Comparison of ENCODE assay signal across 9 cellular contexts in genomic region chr19:677201-677600, GRCh38. TPM values are rescaled to one million over a fixed set of nuclear protein-coding genes. Genes with fewer than 3 reads are reported as not detected.
DNase-seq lines count a peak whose midpoint lies in the region; ATAC-seq and TF ChIP-seq lines count a peak whose summit lies in the region.
"Had no signal": no experiment of that assay in that cellular context is flagged by ENCODE, and none has a peak within 500 bp of the region (broad histone marks: within the 10 kb centered on the region; RNA-seq: fewer than 3 reads in every experiment).

No MANE protein-coding gene starts in this region.

- peak; percentile 92 for DNase-seq in GM03348 (ENCODE audit: low spot score)
- peak; percentile 85 for DNase-seq in retinal pigment epithelial cell (ENCODE audit: low read depth)
- DNase-seq in stimulated activated CD4-positive, alpha-beta T cell treated with anti-CD3 and anti-CD28 coated beads, Interleukin-1b, Interleukin-23, amount 100 ng/mL, for 48 hours = no peak
- DNase-seq in T-helper 17 cell = no peak

- H3K27me3 Mint-ChIP-seq in T-helper 17 cell = peaks cover 17% of the 10 kb centered on the region
- H3K27me3 Mint-ChIP-seq in stimulated activated memory B cell treated with anti-CD40 and anti-IgM and Interleukin-4, amounts not matched to agents 10 μg/mL and 1 μg/mL and 100 μg/mL, for 72 hours = peaks cover 26% of the 10 kb centered on the region

- H3K27ac Mint-ChIP-seq in T-helper 17 cell = no peak overlapping the region
- H3K27ac Mint-ChIP-seq in stimulated activated memory B cell treated with anti-CD40 and anti-IgM and Interleukin-4, amounts not matched to agents 10 μg/mL and 1 μg/mL and 100 μg/mL, for 72 hours = no peak overlapping the region

- H3K9me3 ChIP-seq in gastroesophageal sphincter = no peaks in the 10 kb centered on the region
- no peaks in the 10 kb centered on the region for H3K9me3 ChIP-seq in T-helper 17 cell (ENCODE audit: control insufficient read depth, low read length, poor library complexity, severe bottlenecking)

- no peak for TF ChIP-seq POLR2A in gastroesophageal sphincter (IDR thresholded peaks at IDR 0.05)

- H3K36me3 ChIP-seq in gastroesophageal sphincter = peaks cover 0 to 9% of the 10 kb centered on the region in 2 donors

- H3K4me3 ChIP-seq in gastroesophageal sphincter = peak overlapping the region; percentile 46 to 89
- peak overlapping the region; percentile 88 for H3K4me3 ChIP-seq in retinal pigment epithelial cell (ENCODE audit: low read length)

- peak overlapping the region; percentile 75 to 99 (median 98) for H3K27ac ChIP-seq in gastroesophageal sphincter

- peaks cover 0 to 90% (median 27%) of the 10 kb centered on the region in 3 donors for H3K4me1 ChIP-seq in gastroesophageal sphincter

- H3K4me3 Mint-ChIP-seq in T-helper 17 cell = no peak overlapping the region
- no peak overlapping the region for H3K4me3 Mint-ChIP-seq in stimulated activated memory B cell treated with anti-CD40 and anti-IgM and Interleukin-4, amounts not matched to agents 10 μg/mL and 1 μg/mL and 100 μg/mL, for 72 hours

- H3K36me3 Mint-ChIP-seq in T-helper 17 cell (ENCODE audit: low read depth) = no peaks in the 10 kb centered on the region
- no peaks in the 10 kb centered on the region for H3K36me3 Mint-ChIP-seq in stimulated activated memory B cell treated with anti-CD40 and anti-IgM and Interleukin-4, amounts not matched to agents 10 μg/mL and 1 μg/mL and 100 μg/mL, for 72 hours

- TF ChIP-seq CTCF in gastroesophageal sphincter (IDR thresholded peaks at IDR 0.05) = no peak
- TF ChIP-seq CTCF in retinal pigment epithelial cell (conservative IDR thresholded peaks at IDR 0.05; ENCODE audit: low read depth, low read length) = no peak

- peaks cover 9% of the 10 kb centered on the region for H3K4me1 Mint-ChIP-seq in T-helper 17 cell
- H3K4me1 Mint-ChIP-seq in stimulated activated memory B cell treated with anti-CD40 and anti-IgM and Interleukin-4, amounts not matched to agents 10 μg/mL and 1 μg/mL and 100 μg/mL, for 72 hours = peaks cover 8% of the 10 kb centered on the region

- H3K9me3 Mint-ChIP-seq in stimulated activated memory B cell treated with anti-CD40 and anti-IgM and Interleukin-4, amounts not matched to agents 10 μg/mL and 1 μg/mL and 100 μg/mL, for 72 hours = no peaks in the 10 kb centered on the region

- no CpG with 5 or more reads among the region's 15 CpGs for WGBS in gastroesophageal sphincter (ENCODE audit: low coverage in 1 of 2), 2 donors

- TF ChIP-seq EP300 in gastroesophageal sphincter (IDR thresholded peaks at IDR 0.05) = no peak

- peak; percentile 52 for ATAC-seq in SK-N-SH treated with all-trans-retinoic acid at 6 μM for 48 hours
- peak; percentile 20 for ATAC-seq in gastroesophageal sphincter
- no peak for ATAC-seq in T-helper 17 cell
- no peak for ATAC-seq in GM21447 (IDR thresholded peaks at IDR 0.05; ENCODE audit: unreplicated experiment)
- ATAC-seq in stimulated activated memory B cell treated with anti-CD40 and anti-IgM and Interleukin-4, amounts not matched to agents 10 μg/mL and 1 μg/mL and 100 μg/mL, for 72 hours = no peak

- peaks cover 29% of the 10 kb centered on the region for H3K27me3 ChIP-seq in gastroesophageal sphincter

TF ChIP-seq in SK-N-SH treated with all-trans-retinoic acid at 6 μM for 48 hours, 23 proteins besides CTCF, POLR2A, EP300 and RAD21:
- TF ChIP-seq GLIS3 (CRISPR knock-in tag; IDR thresholded peaks at IDR 0.05) (no peak), TOX (CRISPR knock-in tag; IDR thresholded peaks at IDR 0.05; ENCODE audit: borderline replicate concordance) (no peak), ZNF70 (CRISPR knock-in tag; IDR thresholded peaks at IDR 0.05) (no peak), PATZ1 (CRISPR knock-in tag; IDR thresholded peaks at IDR 0.05; ENCODE audit: borderline replicate concordance) (peak; percentile 59; the same call in 1 of the 2 replicates), ZFP3 (CRISPR knock-in tag; IDR thresholded peaks at IDR 0.05) (no peak), OSR1 (CRISPR knock-in tag; IDR thresholded peaks at IDR 0.05) (no peak)

RNA-seq across cellular contexts. Expression of gene FSTL3, which starts 1.0 kb away (rescaled TPM):
- total RNA-seq in gastroesophageal sphincter (100 to 1,000 TPM; 105 to 200 (median 133) TPM), T-helper 17 cell (1 to 10 TPM; 1.3 to 2.0 TPM)

RNA-seq across cellular contexts. Expression of gene RNF126, which starts 14.2 kb away (rescaled TPM):
- total RNA-seq in gastroesophageal sphincter (10 to 100 TPM; 47.7 to 57.9 (median 52.0) TPM), T-helper 17 cell (100 to 1,000 TPM; 105 to 126 TPM)

RNA-seq across cellular contexts. Expression of gene PRSS57, which starts 18.1 kb away (rescaled TPM):
- total RNA-seq in gastroesophageal sphincter = not detected
- not detected for total RNA-seq in T-helper 17 cell
- total RNA-seq: HT-29 had no signal

RNA-seq across cellular contexts. Expression of gene PALM, which starts 31.5 kb away (rescaled TPM):
- total RNA-seq in gastroesophageal sphincter = 100 to 1,000 TPM in 1 of 4 donors, 10 to 100 TPM in 3; 21.5 to 111 (median 53.0) TPM
- total RNA-seq in T-helper 17 cell = not detected
- total RNA-seq: HT-29 had no signal

RNA-seq across cellular contexts. Expression of gene FGF22, which starts 37.5 kb away (rescaled TPM):
- total RNA-seq in gastroesophageal sphincter (1 to 10 TPM in 3 of 4 donors, under 1 TPM in 1; 0.67 to 4.7 (median 1.2) TPM), T-helper 17 cell (under 1 TPM; 0.65 to 0.68 TPM)

Comparison
In these comparisons a context has a peak if more than half of its experiments do, and no peak if none do; other contexts are left out.
1. DNase-seq: peak in GM03348 (single experiment) and retinal pigment epithelial cell (single experiment); none in stimulated activated CD4-positive, alpha-beta T cell treated with anti-CD3 and anti-CD28 coated beads, Interleukin-1b, Interleukin-23, amount 100 ng/mL, for 48 hours (single experiment) and T-helper 17 cell (0 of 3).
2. ATAC-seq: peak in SK-N-SH treated with all-trans-retinoic acid at 6 μM for 48 hours (single experiment) and gastroesophageal sphincter (single experiment); none in T-helper 17 cell (single experiment), GM21447 (single experiment) and stimulated activated memory B cell treated with anti-CD40 and anti-IgM and Interleukin-4, amounts not matched to agents 10 μg/mL and 1 μg/mL and 100 μg/mL, for 72 hours (single experiment).
3. RNA of gene FSTL3, which starts 1.0 kb away (total RNA-seq): 105 to 200 TPM in gastroesophageal sphincter; 1.3 to 2.0 TPM in T-helper 17 cell; every median in the first group is over 10 times any median in the second.